ENCODE assay signal across 21 cellular contexts in genomic region chr2:238492905-238493304, GRCh38.
DNase-seq lines count a peak whose midpoint lies in the region; ATAC-seq and TF ChIP-seq lines count a peak whose summit lies in the region.
"Had no signal": no experiment of that assay in that cellular context is flagged by ENCODE, and none has a peak within 500 bp of the region (broad histone marks: within the 10 kb centered on the region; RNA-seq: fewer than 3 reads in every experiment).

No MANE protein-coding gene starts in this region.

- H3K4me1 Mint-ChIP-seq in T-helper 1 cell treated with Interleukin-12 subunit alpha and Interleukin-12 subunit beta and Interleukin-4 antibody, amounts not matched to agents 30 μg/mL and 1 μg/mL, for 36 hours (ENCODE audit: low read depth), result peaks cover 12% of the 10 kb centered on the region
- peaks cover 3% of the 10 kb centered on the region for H3K4me1 Mint-ChIP-seq in endodermal cell
- H3K4me1 Mint-ChIP-seq in neural progenitor cell, result peaks cover 45% of the 10 kb centered on the region
- no peaks in the 10 kb centered on the region for H3K4me1 Mint-ChIP-seq in HFFc6 (ENCODE audit: low read depth)

- peaks cover 10% of the 10 kb centered on the region; the same call in 1 of the 2 replicates for H3F3A ChIP-seq in Loucy (ENCODE audit: low read depth)
- H3F3A ChIP-seq in neural progenitor cell (ENCODE audit: low read depth), result no peaks in the 10 kb centered on the region

- peak overlapping the region; percentile 5 for H3K27ac Mint-ChIP-seq in T-helper 1 cell treated with Interleukin-12 subunit alpha and Interleukin-12 subunit beta and Interleukin-4 antibody, amounts not matched to agents 30 μg/mL and 1 μg/mL, for 36 hours
- H3K27ac Mint-ChIP-seq in endodermal cell (no peak overlapping the region), neural progenitor cell (peak overlapping the region; percentile 91), HFFc6 (no peak overlapping the region)

- H3K4me2 ChIP-seq in Loucy (ENCODE audit: low read depth, low read length, poor library complexity, severe bottlenecking), result peak overlapping the region; percentile 80
- peak overlapping the region; percentile 21 for H3K4me2 ChIP-seq in neural progenitor cell

- no peaks in the 10 kb centered on the region for H3K27me3 ChIP-seq in Loucy (ENCODE audit: insufficient read depth, low read length, poor library complexity, severe bottlenecking)
- H3K27me3 ChIP-seq in endodermal cell (ENCODE audit: control insufficient read depth, insufficient read depth, low read length, poor library complexity, severe bottlenecking), result no peaks in the 10 kb centered on the region
- no peaks in the 10 kb centered on the region for H3K27me3 ChIP-seq in neural progenitor cell
- H3K27me3 ChIP-seq in foreskin keratinocyte, result peaks cover 5% of the 10 kb centered on the region

- no peaks in the 10 kb centered on the region for H3K36me3 Mint-ChIP-seq in T-helper 1 cell treated with Interleukin-12 subunit alpha and Interleukin-12 subunit beta and Interleukin-4 antibody, amounts not matched to agents 30 μg/mL and 1 μg/mL, for 36 hours (ENCODE audit: low read depth)
- H3K36me3 Mint-ChIP-seq in endodermal cell (ENCODE audit: low read depth) (no peaks in the 10 kb centered on the region), neural progenitor cell (no peaks in the 10 kb centered on the region), HFFc6 (ENCODE audit: low read depth) (no peaks in the 10 kb centered on the region)

- peak overlapping the region; percentile 69 for H3K9ac ChIP-seq in Loucy (ENCODE audit: low read depth, low read length, poor library complexity, severe bottlenecking)
- H3K9ac ChIP-seq in endodermal cell (ENCODE audit: extremely low read depth, low read length, poor library complexity, severe bottlenecking), result no peak overlapping the region
- no peak overlapping the region for H3K9ac ChIP-seq in neural progenitor cell

- H3K9me2 ChIP-seq in Loucy (replicated peaks; ENCODE audit: low read depth, low read length), result no peaks in the 10 kb centered on the region

- H3K36me3 ChIP-seq in Loucy (ENCODE audit: insufficient read depth, low read length) (no peaks in the 10 kb centered on the region), endodermal cell (ENCODE audit: control insufficient read depth, insufficient read depth, low read length) (no peaks in the 10 kb centered on the region), neural progenitor cell (no peaks in the 10 kb centered on the region)
- H3K36me3 ChIP-seq: SJCRH30 had no signal

- no peaks in the 10 kb centered on the region for H3K9me3 Mint-ChIP-seq in T-helper 1 cell treated with Interleukin-12 subunit alpha and Interleukin-12 subunit beta and Interleukin-4 antibody, amounts not matched to agents 30 μg/mL and 1 μg/mL, for 36 hours
- H3K9me3 Mint-ChIP-seq in endodermal cell, result no peaks in the 10 kb centered on the region
- no peaks in the 10 kb centered on the region for H3K9me3 Mint-ChIP-seq in neural progenitor cell
- H3K9me3 Mint-ChIP-seq in HFFc6, result no peaks in the 10 kb centered on the region

- no peak for ATAC-seq in foreskin keratinocyte
- ATAC-seq: activated CD4-positive, alpha-beta T cell treated with anti-CD3 and anti-CD28 coated beads for 36 hours; left ventricle myocardium superior had no signal

- TF ChIP-seq CTCF in Loucy (conservative IDR thresholded peaks at IDR 0.05; ENCODE audit: low read length) (no peak), endodermal cell (conservative IDR thresholded peaks at IDR 0.05) (no peak), neural progenitor cell (IDR thresholded peaks at IDR 0.05) (no peak), HFFc6 (IDR thresholded peaks at IDR 0.05) (no peak), foreskin keratinocyte (conservative IDR thresholded peaks at IDR 0.05) (no peak)

- no peak overlapping the region for H3K4me3 Mint-ChIP-seq in T-helper 1 cell treated with Interleukin-12 subunit alpha and Interleukin-12 subunit beta and Interleukin-4 antibody, amounts not matched to agents 30 μg/mL and 1 μg/mL, for 36 hours
- H3K4me3 Mint-ChIP-seq in endodermal cell (no peak overlapping the region), neural progenitor cell (no peak overlapping the region), HFFc6 (no peak overlapping the region)
- H3K4me3 Mint-ChIP-seq: activated CD4-positive, alpha-beta T cell treated with anti-CD3 and anti-CD28 coated beads for 36 hours had no signal

- H3K4me3 ChIP-seq in Loucy (ENCODE audit: low read length, poor library complexity, severe bottlenecking), result peak overlapping the region; percentile 65
- H3K4me3 ChIP-seq in endodermal cell (ENCODE audit: low read length), result no peak overlapping the region
- no peak overlapping the region for H3K4me3 ChIP-seq in neural progenitor cell
- H3K4me3 ChIP-seq: SJCRH30 had no signal

- DNase-seq in T-helper 1 cell (no peak), endodermal cell (no peak), neural progenitor cell (ENCODE audit: low spot score) (no peak), HFFc6 (no peak), foreskin keratinocyte (no peak), occipital lobe (lab: John Stamatoyannopoulos, UW) (no peak)
- DNase-seq: 8988T; activated CD4-positive, alpha-beta T cell treated with anti-CD3 and anti-CD28 coated beads for 36 hours; effector memory CD4-positive, alpha-beta T cell; GF-D8; hippocampal formation; left ventricle myocardium superior; NCI-H1092; NCI-H187; NCI-H524 treated with DMSO at 0.1 percent for 48 hours; SJCRH30; small intestine; stimulated activated CD4-positive, alpha-beta T cell treated with anti-CD3 and anti-CD28 coated beads, Interleukin-1b, Interleukin-23, amount 100 ng/mL, for 48 hours; T-helper 2 cell had no signal

- H3K79me2 ChIP-seq in Loucy (ENCODE audit: insufficient read depth, low read length) (no peaks in the 10 kb centered on the region), neural progenitor cell (ENCODE audit: low read depth) (no peaks in the 10 kb centered on the region)

- peaks cover 66% of the 10 kb centered on the region for H3K4me1 ChIP-seq in Loucy (ENCODE audit: insufficient read depth, low read length, poor library complexity, severe bottlenecking)
- no peaks in the 10 kb centered on the region for H3K4me1 ChIP-seq in endodermal cell (ENCODE audit: control insufficient read depth, insufficient read depth, low read length)
- peaks cover 19% of the 10 kb centered on the region for H3K4me1 ChIP-seq in neural progenitor cell
- H3K4me1 ChIP-seq in foreskin keratinocyte, result no peaks in the 10 kb centered on the region
- H3K4me1 ChIP-seq: SJCRH30 had no signal

- H4K20me1 ChIP-seq in Loucy (ENCODE audit: insufficient read depth, low read length, poor library complexity, severe bottlenecking) (no peaks in the 10 kb centered on the region), neural progenitor cell (ENCODE audit: low read depth) (no peaks in the 10 kb centered on the region)

- H3K9me3 ChIP-seq in Loucy (ENCODE audit: insufficient read depth, low read depth, low read length) (no peaks in the 10 kb centered on the region), endodermal cell (ENCODE audit: control insufficient read depth, low read length) (no peaks in the 10 kb centered on the region), neural progenitor cell (ENCODE audit: low read depth) (no peaks in the 10 kb centered on the region)
- H3K9me3 ChIP-seq: SJCRH30 had no signal

- H2AFZ ChIP-seq in Loucy (ENCODE audit: low read length) (peak overlapping the region; percentile 73; the same call in 1 of the 2 replicates), neural progenitor cell (replicated peaks) (peak overlapping the region; percentile 45)

- 61 to 67% methylated on average over 3 to 4 of the region's 4 CpGs for WGBS in endodermal cell (ENCODE audit: insufficient coverage in 1 of 2, insufficient read length in 1 of 2), 2 experiments

- H3K27me3 Mint-ChIP-seq in T-helper 1 cell treated with Interleukin-12 subunit alpha and Interleukin-12 subunit beta and Interleukin-4 antibody, amounts not matched to agents 30 μg/mL and 1 μg/mL, for 36 hours (ENCODE audit: low read depth), result no peaks in the 10 kb centered on the region
- no peaks in the 10 kb centered on the region for H3K27me3 Mint-ChIP-seq in endodermal cell (ENCODE audit: insufficient read depth)
- peaks cover 2% of the 10 kb centered on the region for H3K27me3 Mint-ChIP-seq in neural progenitor cell (ENCODE audit: insufficient read depth, low read depth)
- peaks cover 31% of the 10 kb centered on the region for H3K27me3 Mint-ChIP-seq in HFFc6 (ENCODE audit: insufficient read depth)
- H3K27me3 Mint-ChIP-seq: activated CD4-positive, alpha-beta T cell treated with anti-CD3 and anti-CD28 coated beads for 36 hours had no signal

- H3K27ac ChIP-seq in endodermal cell (ENCODE audit: low read depth, low read length), result peak overlapping the region; percentile 37
- no peak overlapping the region for H3K27ac ChIP-seq in neural progenitor cell
- H3K27ac ChIP-seq in foreskin keratinocyte, result no peak overlapping the region
- H3K27ac ChIP-seq: SJCRH30 had no signal

Comparison
In these comparisons a context has a peak if more than half of its experiments do, and no peak if none do; other contexts are left out.
1. H3K27ac Mint-ChIP-seq: peak in T-helper 1 cell treated with Interleukin-12 subunit alpha and Interleukin-12 subunit beta and Interleukin-4 antibody, amounts not matched to agents 30 μg/mL and 1 μg/mL, for 36 hours (single experiment) and neural progenitor cell (single experiment); none in endodermal cell (single experiment) and HFFc6 (single experiment).